1 cellular context compared by ENCODE assay signal in the genomic region with DNA sequence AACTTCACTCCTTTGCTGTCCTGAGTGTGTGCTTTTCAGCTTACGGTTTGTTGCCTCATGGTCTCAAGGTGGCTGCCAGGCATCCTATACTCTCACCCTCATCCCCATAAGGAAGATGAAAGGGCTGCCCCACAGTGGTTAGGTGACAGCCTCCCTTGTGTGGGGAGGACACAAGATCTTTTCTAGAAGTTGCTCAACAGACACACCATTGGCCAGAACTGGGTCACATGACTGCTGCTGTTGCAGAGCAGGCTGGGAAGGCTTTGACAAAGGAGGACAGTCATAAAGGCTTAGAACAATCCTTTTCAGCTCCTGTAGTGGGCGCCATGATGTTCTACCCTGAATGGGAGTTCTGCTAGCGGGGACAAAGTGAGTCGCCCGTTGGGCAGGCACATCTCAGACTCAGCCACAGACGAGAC.
TF ChIP-seq lines count a peak whose summit lies in the region.

No MANE protein-coding gene starts in this region.

TF ChIP-seq in SK-N-SH treated with all-trans-retinoic acid at 6 μM for 48 hours, 23 proteins besides CTCF, POLR2A, EP300 and RAD21 (continued from another document):
- TF ChIP-seq GLIS3 (CRISPR knock-in tag; IDR thresholded peaks at IDR 0.05): no peak
- TF ChIP-seq ZFP30 (CRISPR knock-in tag; IDR thresholded peaks at IDR 0.05): no peak
- TF ChIP-seq, protein P1, sequence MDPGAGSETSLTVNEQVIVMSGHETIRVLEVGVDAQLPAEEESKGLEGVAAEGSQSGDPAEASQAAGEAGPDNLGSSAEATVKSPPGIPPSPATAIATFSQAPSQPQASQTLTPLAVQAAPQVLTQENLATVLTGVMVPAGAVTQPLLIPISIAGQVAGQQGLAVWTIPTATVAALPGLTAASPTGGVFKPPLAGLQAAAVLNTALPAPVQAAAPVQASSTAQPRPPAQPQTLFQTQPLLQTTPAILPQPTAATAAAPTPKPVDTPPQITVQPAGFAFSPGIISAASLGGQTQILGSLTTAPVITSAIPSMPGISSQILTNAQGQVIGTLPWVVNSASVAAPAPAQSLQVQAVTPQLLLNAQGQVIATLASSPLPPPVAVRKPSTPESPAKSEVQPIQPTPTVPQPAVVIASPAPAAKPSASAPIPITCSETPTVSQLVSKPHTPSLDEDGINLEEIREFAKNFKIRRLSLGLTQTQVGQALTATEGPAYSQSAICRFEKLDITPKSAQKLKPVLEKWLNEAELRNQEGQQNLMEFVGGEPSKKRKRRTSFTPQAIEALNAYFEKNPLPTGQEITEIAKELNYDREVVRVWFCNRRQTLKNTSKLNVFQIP (CRISPR knock-in tag; IDR thresholded peaks at IDR 0.05; ENCODE audit: borderline replicate concordance, low read depth): no peak
- no peak for TF ChIP-seq ARNTL (CRISPR knock-in tag; IDR thresholded peaks at IDR 0.05; ENCODE audit: borderline replicate concordance, low read depth)
- no peak for TF ChIP-seq TOX (CRISPR knock-in tag; IDR thresholded peaks at IDR 0.05; ENCODE audit: borderline replicate concordance)
- TF ChIP-seq, protein P2, sequence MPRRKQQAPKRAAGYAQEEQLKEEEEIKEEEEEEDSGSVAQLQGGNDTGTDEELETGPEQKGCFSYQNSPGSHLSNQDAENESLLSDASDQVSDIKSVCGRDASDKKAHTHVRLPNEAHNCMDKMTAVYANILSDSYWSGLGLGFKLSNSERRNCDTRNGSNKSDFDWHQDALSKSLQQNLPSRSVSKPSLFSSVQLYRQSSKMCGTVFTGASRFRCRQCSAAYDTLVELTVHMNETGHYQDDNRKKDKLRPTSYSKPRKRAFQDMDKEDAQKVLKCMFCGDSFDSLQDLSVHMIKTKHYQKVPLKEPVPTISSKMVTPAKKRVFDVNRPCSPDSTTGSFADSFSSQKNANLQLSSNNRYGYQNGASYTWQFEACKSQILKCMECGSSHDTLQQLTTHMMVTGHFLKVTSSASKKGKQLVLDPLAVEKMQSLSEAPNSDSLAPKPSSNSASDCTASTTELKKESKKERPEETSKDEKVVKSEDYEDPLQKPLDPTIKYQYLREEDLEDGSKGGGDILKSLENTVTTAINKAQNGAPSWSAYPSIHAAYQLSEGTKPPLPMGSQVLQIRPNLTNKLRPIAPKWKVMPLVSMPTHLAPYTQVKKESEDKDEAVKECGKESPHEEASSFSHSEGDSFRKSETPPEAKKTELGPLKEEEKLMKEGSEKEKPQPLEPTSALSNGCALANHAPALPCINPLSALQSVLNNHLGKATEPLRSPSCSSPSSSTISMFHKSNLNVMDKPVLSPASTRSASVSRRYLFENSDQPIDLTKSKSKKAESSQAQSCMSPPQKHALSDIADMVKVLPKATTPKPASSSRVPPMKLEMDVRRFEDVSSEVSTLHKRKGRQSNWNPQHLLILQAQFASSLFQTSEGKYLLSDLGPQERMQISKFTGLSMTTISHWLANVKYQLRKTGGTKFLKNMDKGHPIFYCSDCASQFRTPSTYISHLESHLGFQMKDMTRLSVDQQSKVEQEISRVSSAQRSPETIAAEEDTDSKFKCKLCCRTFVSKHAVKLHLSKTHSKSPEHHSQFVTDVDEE (CRISPR knock-in tag; IDR thresholded peaks at IDR 0.05): no peak
- TF ChIP-seq SNAI2 (CRISPR knock-in tag; IDR thresholded peaks at IDR 0.05): no peak
- no peak for TF ChIP-seq ZC3H10 (CRISPR knock-in tag; IDR thresholded peaks at IDR 0.05)
- TF ChIP-seq CSDC2 (CRISPR knock-in tag; IDR thresholded peaks at IDR 0.05): no peak
